Comparison of ENCODE assay signal across 8 cellular contexts in genomic region chr6:86937219-86938079, GRCh38. TPM values are rescaled to one million over a fixed set of nuclear protein-coding genes. Genes with fewer than 3 reads are reported as not detected.
A peak's percentile ranks its signal among the peaks of the same experiment; 100 is the strongest.
DNase-seq lines count a peak whose midpoint lies in the region; ATAC-seq and TF ChIP-seq lines count a peak whose summit lies in the region.

Gene HTR1E, plus strand, starts transcription at chr6:86937528. Its CDS starts 77,807 bp downstream, at chr6:87015335.

- TF ChIP-seq CTCF in DOHH2 (IDR thresholded peaks at IDR 0.05; ENCODE audit: low read depth, low read length, poor library complexity, severe bottlenecking) (peak; percentile 72), activated B cell treated with CpG ODN at 0.5 μM for 24 hours (IDR thresholded peaks at IDR 0.05) (no peak)

- peaks cover 10% of the 10 kb centered on the region for H3K4me1 ChIP-seq in DOHH2 (ENCODE audit: control insufficient read depth, low read length)
- H3K4me1 ChIP-seq in right cardiac atrium (ENCODE audit: control insufficient read depth, insufficient read depth, low read length), result no peaks in the 10 kb centered on the region

- no peak within 1 kb of the TSS for H3K27ac ChIP-seq in DOHH2 (ENCODE audit: low read depth, low read length)
- no peak within 1 kb of the TSS for H3K27ac ChIP-seq in right cardiac atrium (ENCODE audit: low read length)

- H3K27ac Mint-ChIP-seq in activated B cell treated with CpG ODN at 0.5 μM for 24 hours (no peak within 1 kb of the TSS), immature natural killer cell (no peak within 1 kb of the TSS)

- H3K9me3 ChIP-seq in DOHH2 (ENCODE audit: control insufficient read depth, insufficient read depth, low read length), result no peaks in the 10 kb centered on the region
- H3K9me3 ChIP-seq in MG63, result no peaks in the 10 kb centered on the region
- no peaks in the 10 kb centered on the region for H3K9me3 ChIP-seq in right cardiac atrium (ENCODE audit: control insufficient read depth, low read length)

- 2% methylated on average over 55 of the region's 55 CpGs for WGBS in right cardiac atrium

- H3K27me3 ChIP-seq in DOHH2 (ENCODE audit: control insufficient read depth, low read length), result no peaks in the 10 kb centered on the region
- peaks cover 30% of the 10 kb centered on the region for H3K27me3 ChIP-seq in MG63
- H3K27me3 ChIP-seq in right cardiac atrium (ENCODE audit: control insufficient read depth, insufficient read depth), result no peaks in the 10 kb centered on the region

- H3K27me3 Mint-ChIP-seq in activated B cell treated with CpG ODN at 0.5 μM for 24 hours (peaks cover 53% of the 10 kb centered on the region), immature natural killer cell (ENCODE audit: low read depth in 3 of 3) (peaks cover 3 to 10% (median 6%) of the 10 kb centered on the region in 3 donors)

- H3K4me3 Mint-ChIP-seq in activated B cell treated with CpG ODN at 0.5 μM for 24 hours (peak within 1 kb of the TSS; percentile 65), immature natural killer cell (no peak within 1 kb of the TSS)

- peak; percentile 21 for DNase-seq in MG63
- DNase-seq in activated B cell treated with CpG ODN at 0.5 μM for 24 hours, result no peak
- DNase-seq in right cardiac atrium, result peak in 1 of 3 donors; percentile 62
- DNase-seq in renal cortical epithelial cell (ENCODE audit: low read depth), result peak; percentile 2
- no peak for DNase-seq in HCEC 1CT
- no peak for DNase-seq in immature natural killer cell

- no peaks in the 10 kb centered on the region for H3K9me3 Mint-ChIP-seq in activated B cell treated with CpG ODN at 0.5 μM for 24 hours
- peaks cover 0 to 10% (median 0%) of the 10 kb centered on the region in 6 donors for H3K9me3 Mint-ChIP-seq in immature natural killer cell

- no peaks in the 10 kb centered on the region for H3K36me3 ChIP-seq in DOHH2 (ENCODE audit: control insufficient read depth, low read length)
- H3K36me3 ChIP-seq in MG63, result no peaks in the 10 kb centered on the region

- ATAC-seq in GM21381 (IDR thresholded peaks at IDR 0.05; ENCODE audit: unreplicated experiment) (peak; percentile 78), activated B cell treated with CpG ODN at 0.5 μM for 24 hours (ENCODE audit: low read depth) (peak; percentile 25), right cardiac atrium (peak; percentile 55 to 64)

- POLR2A ChIA-PET in activated B cell treated with CpG ODN at 0.5 μM for 24 hours (lab: Charles Lee), result no interaction called here

- intact Hi-C loops in activated B cell treated with CpG ODN at 0.5 μM for 24 hours (cut with micrococcal nuclease) (no loop called here), right cardiac atrium (cut with DNase I) (no loop called here)

- H3K4me1 Mint-ChIP-seq in activated B cell treated with CpG ODN at 0.5 μM for 24 hours (peaks cover 18% of the 10 kb centered on the region), immature natural killer cell (no peaks in the 10 kb centered on the region)

- no peaks in the 10 kb centered on the region for H3K9me2 ChIP-seq in DOHH2 (replicated peaks; ENCODE audit: control insufficient read depth, low read length)

- CTCF ChIA-PET in activated B cell treated with CpG ODN at 0.5 μM for 24 hours (lab: Charles Lee), result no interaction called here

- no peaks in the 10 kb centered on the region for H3K36me3 Mint-ChIP-seq in activated B cell treated with CpG ODN at 0.5 μM for 24 hours (ENCODE audit: low read depth)
- H3K36me3 Mint-ChIP-seq in immature natural killer cell, result no peaks in the 10 kb centered on the region

- H3F3A ChIP-seq in DOHH2 (ENCODE audit: control insufficient read depth, insufficient read depth), result no peaks in the 10 kb centered on the region

- H3K4me3 ChIP-seq in DOHH2 (ENCODE audit: low read length) (no peak within 1 kb of the TSS), MG63 (peak within 1 kb of the TSS; percentile 5; the same call in 1 of the 2 replicates), right cardiac atrium (ENCODE audit: low read length) (no peak within 1 kb of the TSS)

- no peaks in the 10 kb centered on the region for H4K20me1 ChIP-seq in DOHH2 (ENCODE audit: control insufficient read depth, insufficient read depth, low read depth, low read length)

- no peak within 1 kb of the TSS for H3K4me2 ChIP-seq in DOHH2 (ENCODE audit: low read length)

- H3K79me2 ChIP-seq in DOHH2 (ENCODE audit: control insufficient read depth, low read length), result no peaks in the 10 kb centered on the region

RNA-seq across cellular contexts. Expression of gene HTR1E, which starts in this region (rescaled TPM):
- not detected in 2 replicates for total RNA-seq in MG63 (2014; rRNA removed; shearing (Covaris generic); ENCODE audit: low replicate concordance)
- not detected in 2 replicates for total RNA-seq in activated B cell treated with CpG ODN at 0.5 μM for 24 hours
- total RNA-seq in right cardiac atrium, result not detected
- polyA plus RNA-seq in right cardiac atrium, result not detected
- total RNA-seq in renal cortical epithelial cell, result 0.15 TPM in 1 of 2 replicates, not detected in the other
- polyA plus RNA-seq in immature natural killer cell, result not detected

Comparison
In these comparisons a context has a peak if more than half of its experiments do, and no peak if none do; other contexts are left out.
1. Peak in DNase-seq and H3K4me3 ChIP-seq in MG63; RNA of the gene not detected or under 1 TPM.
2. Peak in ATAC-seq in activated B cell treated with CpG ODN at 0.5 μM for 24 hours; RNA of the gene not detected or under 1 TPM.
3. Peak in ATAC-seq in right cardiac atrium; RNA of the gene not detected or under 1 TPM.
4. Peak in DNase-seq in renal cortical epithelial cell; RNA of the gene not detected or under 1 TPM.
5. ATAC-seq: peak in every context shown above with its lines; median percentile 78 in GM21381; 60 in right cardiac atrium; 25 in activated B cell treated with CpG ODN at 0.5 μM for 24 hours.